16 cellular contexts compared by ENCODE assay signal in the genomic region with DNA sequence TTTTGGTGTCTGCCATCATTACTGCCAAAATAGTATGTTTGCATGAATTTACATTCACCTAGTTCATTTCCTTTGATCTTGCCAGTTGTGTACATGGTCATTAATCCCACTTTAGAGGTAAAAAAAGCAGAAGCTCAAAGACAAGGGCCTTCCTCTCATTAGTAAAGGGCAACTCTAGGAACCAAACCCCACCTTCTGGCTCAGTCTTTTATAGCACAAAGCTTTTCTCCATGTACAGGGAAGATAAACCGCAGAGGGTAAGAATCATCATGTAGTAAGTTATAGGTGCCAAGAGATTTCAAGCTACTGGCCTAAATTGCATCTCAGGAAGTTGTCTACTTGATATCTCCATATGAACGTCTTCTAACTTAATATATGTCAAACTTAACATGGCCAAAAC. TPM values are rescaled to one million over a fixed set of nuclear protein-coding genes. Genes with fewer than 3 reads are reported as not detected.
DNase-seq lines count a peak whose midpoint lies in the region; ATAC-seq and TF ChIP-seq lines count a peak whose summit lies in the region.
"Had no signal": no experiment of that assay in that cellular context is flagged by ENCODE, and none has a peak within 500 bp of the region (broad histone marks: within the 10 kb centered on the region; RNA-seq: fewer than 3 reads in every experiment).

No MANE protein-coding gene starts in this region.

- no peak for ATAC-seq in T-helper 17 cell
- ATAC-seq: Panc1 had no signal

- no peaks in the 10 kb centered on the region for H3K9me2 ChIP-seq in DOHH2 (replicated peaks; ENCODE audit: control insufficient read depth, low read length)

- H3K36me3 Mint-ChIP-seq in T-helper 17 cell (ENCODE audit: low read depth) = peaks cover 7% of the 10 kb centered on the region

- H3K79me2 ChIP-seq in DOHH2 (ENCODE audit: control insufficient read depth, low read length) = no peaks in the 10 kb centered on the region

- no peaks in the 10 kb centered on the region for H3F3A ChIP-seq in DOHH2 (ENCODE audit: control insufficient read depth, insufficient read depth)

- no peak overlapping the region for H3K27ac ChIP-seq in DOHH2 (ENCODE audit: low read depth, low read length)
- H3K27ac ChIP-seq in coronary artery = no peak overlapping the region
- H3K27ac ChIP-seq: spleen had no signal

- DNase-seq in HT-29 (ENCODE audit: low spot score) (peak; percentile 47), T-helper 17 cell (no peak), iPS-NIHi7 (ENCODE audit: extremely low spot score) (peak; percentile 35), NCI-H1694 (lab: John Stamatoyannopoulos, UW) (no peak), coronary artery (ENCODE audit: low spot score) (no peak), UCSD-AML1 (lab: John Stamatoyannopoulos, UW; ENCODE audit: unreplicated experiment) (no peak), NCI-H2029 (lab: John Stamatoyannopoulos, UW) (no peak)
- DNase-seq: activated CD4-positive, alpha-beta T cell treated with anti-CD3 and anti-CD28 coated beads for 1 hour; activated naive CD4-positive, alpha-beta T cell treated with anti-CD3 and anti-CD28 coated beads for 36 hours; head of caudate nucleus; MG63; midbrain; spleen; stimulated activated CD8-positive, alpha-beta memory T cell treated with anti-CD3 and anti-CD28 coated beads, Interleukin-4, amount 100 ng/mL, for 48 hours had no signal

- H3K9me3 ChIP-seq in DOHH2 (ENCODE audit: control insufficient read depth, insufficient read depth, low read length) (peaks cover 8% of the 10 kb centered on the region; the same call in 1 of the 2 replicates), T-helper 17 cell (ENCODE audit: control insufficient read depth, low read length, poor library complexity, severe bottlenecking) (no peaks in the 10 kb centered on the region)
- H3K9me3 ChIP-seq: MG63 had no signal

- no peaks in the 10 kb centered on the region for H4K20me1 ChIP-seq in DOHH2 (ENCODE audit: control insufficient read depth, insufficient read depth, low read depth, low read length)

- H3K36me3 ChIP-seq in DOHH2 (ENCODE audit: control insufficient read depth, low read length) = peaks cover 24% of the 10 kb centered on the region

- peaks cover 13% of the 10 kb centered on the region for H3K4me1 Mint-ChIP-seq in T-helper 17 cell

- H3K4me1 ChIP-seq in DOHH2 (ENCODE audit: control insufficient read depth, low read length) = no peaks in the 10 kb centered on the region

- no peak overlapping the region for H3K4me3 ChIP-seq in DOHH2 (ENCODE audit: low read length)
- no peak overlapping the region for H3K4me3 ChIP-seq in coronary artery
- H3K4me3 ChIP-seq: MG63, spleen had no signal

- H3K4me2 ChIP-seq in DOHH2 (ENCODE audit: low read length) = no peak overlapping the region

- peak overlapping the region; percentile 29 for H3K27ac Mint-ChIP-seq in T-helper 17 cell
- H3K27ac Mint-ChIP-seq: activated naive CD4-positive, alpha-beta T cell treated with anti-CD3 and anti-CD28 coated beads for 36 hours had no signal

- H3K27me3 ChIP-seq in DOHH2 (ENCODE audit: control insufficient read depth, low read length) = no peaks in the 10 kb centered on the region
- H3K27me3 ChIP-seq: MG63, spleen had no signal

- TF ChIP-seq CTCF in DOHH2 (IDR thresholded peaks at IDR 0.05; ENCODE audit: low read depth, low read length, poor library complexity, severe bottlenecking) (peak; percentile 20), coronary artery (IDR thresholded peaks at IDR 0.05) (no peak)

- no peaks in the 10 kb centered on the region for H3K27me3 Mint-ChIP-seq in T-helper 17 cell

- no peak overlapping the region for H3K4me3 Mint-ChIP-seq in T-helper 17 cell
- H3K4me3 Mint-ChIP-seq: activated naive CD4-positive, alpha-beta T cell treated with anti-CD3 and anti-CD28 coated beads for 36 hours had no signal

RNA-seq across cellular contexts. Expression of a gene that starts 19.3 kb away (rescaled TPM):
- total RNA-seq in HT-29 (2014; rRNA removed; shearing (Covaris generic)) = 91.2 and 101 TPM in 2 replicates
- total RNA-seq in T-helper 17 cell = 10 to 100 TPM; 42.4 to 48.6 TPM

RNA-seq across cellular contexts. Expression of a gene that starts 20.4 kb away (rescaled TPM):
- 17.1 and 23.1 TPM in 2 replicates for total RNA-seq in HT-29 (2014; rRNA removed; shearing (Covaris generic))
- 1 to 10 TPM; 8.6 to 9.1 TPM for total RNA-seq in T-helper 17 cell

RNA-seq across cellular contexts. Expression of a gene that starts 36.2 kb away (rescaled TPM):
- total RNA-seq in HT-29 (2014; rRNA removed; shearing (Covaris generic)) = 0.39 and 0.64 TPM in 2 replicates
- total RNA-seq in T-helper 17 cell = not detected
- total RNA-seq: activated naive CD4-positive, alpha-beta T cell treated with anti-CD3 and anti-CD28 coated beads for 36 hours; spleen had no signal

RNA-seq across cellular contexts. Expression of a gene that starts 58.8 kb away (rescaled TPM):
- not detected in 2 replicates for total RNA-seq in HT-29 (2014; rRNA removed; shearing (Covaris generic))
- not detected for total RNA-seq in T-helper 17 cell
- total RNA-seq: activated naive CD4-positive, alpha-beta T cell treated with anti-CD3 and anti-CD28 coated beads for 36 hours had no signal

Comparison
In these comparisons a context has a peak if more than half of its experiments do, and no peak if none do; other contexts are left out.
1. DNase-seq: peak in HT-29 (single experiment) and iPS-NIHi7 (single experiment); none in T-helper 17 cell (0 of 3), NCI-H1694 (single experiment), coronary artery (single experiment), UCSD-AML1 (single experiment) and NCI-H2029 (single experiment).